In the genomic region with DNA sequence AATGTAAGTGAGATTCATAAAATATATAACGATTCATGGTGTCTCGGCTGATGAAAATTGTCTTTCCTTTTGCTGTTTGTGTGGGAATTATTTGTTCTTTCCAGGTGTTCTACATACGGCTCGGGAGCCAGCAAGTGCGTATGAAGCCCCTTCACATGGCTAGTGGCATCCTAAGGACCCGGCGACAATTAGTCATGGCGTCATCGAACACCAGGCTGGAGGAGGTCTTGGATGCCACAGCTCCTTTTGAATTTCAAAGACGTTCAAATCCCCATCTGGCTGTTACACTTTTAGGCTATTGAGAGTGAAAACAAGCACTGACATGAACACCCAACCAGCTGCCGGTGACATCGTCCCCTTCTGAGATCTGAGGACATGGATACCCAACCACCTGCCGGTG, we compare ENCODE assay signal across 20 cellular contexts.
"Had no signal": no experiment of that assay in that cellular context is flagged by ENCODE, and none has a peak within 500 bp of the region (broad histone marks: within the 10 kb centered on the region; RNA-seq: fewer than 3 reads in every experiment).

No MANE protein-coding gene starts in this region.

- H3K4me1 ChIP-seq: foreskin keratinocyte, right lobe of liver, suprapubic skin, upper lobe of right lung, uterus had no signal

- H3K27me3 ChIP-seq: right lobe of liver, uterus had no signal

- H3K79me2 ChIP-seq: parathyroid adenoma had no signal

- H2AFZ ChIP-seq: parathyroid adenoma had no signal

- DNase-seq: dermis blood vessel endothelial cell; effector memory CD4-positive, alpha-beta T cell; foreskin keratinocyte; glutamatergic neuron; left ventricle myocardium superior; natural killer cell; right lobe of liver; small intestine; stimulated activated CD4-positive, alpha-beta T cell treated with anti-CD3 and anti-CD28 coated beads, Interleukin-15, amount 100 ng/mL, for 24 hours; stimulated activated CD4-positive, alpha-beta T cell treated with anti-CD3 and anti-CD28 coated beads, Interleukin-2, amount 100 ng/mL, for 48 hours; stimulated activated naive B cell treated with anti-CD40 and anti-IgM and Interleukin-4, amounts not matched to agents 10 μg/mL and 1 μg/mL and 100 μg/mL, for 72 hours; transverse colon; upper lobe of right lung; uterus had no signal

- H3K36me3 ChIP-seq: esophagus muscularis mucosa, neutrophil, right lobe of liver, suprapubic skin, transverse colon, upper lobe of right lung, uterus had no signal

- ATAC-seq: foreskin keratinocyte; left ventricle myocardium superior; natural killer cell; right lobe of liver; stimulated activated naive B cell treated with anti-CD40 and anti-IgM and Interleukin-4, amounts not matched to agents 10 μg/mL and 1 μg/mL and 100 μg/mL, for 72 hours; upper lobe of right lung had no signal

- H3K4me3 ChIP-seq: coronary artery, esophagus muscularis mucosa, lung, right lobe of liver, suprapubic skin, transverse colon, upper lobe of right lung, uterus had no signal

- H3K27ac ChIP-seq: coronary artery, esophagus muscularis mucosa, foreskin keratinocyte, neutrophil, parathyroid adenoma, right lobe of liver, suprapubic skin, transverse colon, upper lobe of right lung, uterus had no signal

- H3K9me3 ChIP-seq: esophagus muscularis mucosa, neutrophil, right lobe of liver, suprapubic skin, transverse colon, upper lobe of right lung, uterus had no signal
